ENCODE assay signal across 17 cellular contexts in genomic region chr10:43347997-43348396, GRCh38. TPM values are rescaled to one million over a fixed set of nuclear protein-coding genes. Genes with fewer than 3 reads are reported as not detected.
DNase-seq lines count a peak whose midpoint lies in the region; ATAC-seq, FAIRE-seq and TF ChIP-seq lines count a peak whose summit lies in the region.
"Had no signal": no experiment of that assay in that cellular context is flagged by ENCODE, and none has a peak within 500 bp of the region (broad histone marks: within the 10 kb centered on the region; RNA-seq: fewer than 3 reads in every experiment).

No MANE protein-coding gene starts in this region.

- no peak overlapping the region for H3K9ac ChIP-seq in keratinocyte (ENCODE audit: control insufficient read depth, extremely low read depth, insufficient read depth, low read length)

- H4K20me1 ChIP-seq in GM23338 (replicated peaks; ENCODE audit: insufficient read depth) (no peaks in the 10 kb centered on the region), keratinocyte (ENCODE audit: control insufficient read depth, extremely low read depth, insufficient read depth, low read length) (no peaks in the 10 kb centered on the region)

- TF ChIP-seq CTCF in GM23338 (conservative IDR thresholded peaks at IDR 0.05; ENCODE audit: low read depth in 2 of 2) = no peak
- TF ChIP-seq CTCF in RWPE1 (conservative IDR thresholded peaks at IDR 0.05; ENCODE audit: low read depth) = no peak
- no peak for TF ChIP-seq CTCF in keratinocyte (optimal IDR thresholded peaks at IDR 0.05 in 1 of 3, IDR thresholded peaks at IDR 0.05 in 1 of 3, conservative IDR thresholded peaks at IDR 0.05 in 1 of 3; ENCODE audit: extremely low read depth in 1 of 3, insufficient read depth in 2 of 3, low read length in 3 of 3)
- TF ChIP-seq CTCF in left ventricle myocardium inferior (IDR thresholded peaks at IDR 0.05; ENCODE audit: borderline replicate concordance) = no peak

- H3K9me3 ChIP-seq in CD4-positive, CD25-positive, alpha-beta regulatory T cell (ENCODE audit: control insufficient read depth in 2 of 2, low read length in 2 of 2) = no peaks in the 10 kb centered on the region
- H3K9me3 ChIP-seq in keratinocyte (ENCODE audit: control insufficient read depth, low read depth, low read length) (no peaks in the 10 kb centered on the region), left ventricle myocardium inferior (replicated peaks) (no peaks in the 10 kb centered on the region)

- no peaks in the 10 kb centered on the region for H3K36me3 ChIP-seq in CD4-positive, CD25-positive, alpha-beta regulatory T cell (ENCODE audit: control insufficient read depth, insufficient read depth, low read length)
- no peaks in the 10 kb centered on the region for H3K36me3 ChIP-seq in GM23338 (ENCODE audit: insufficient read depth)
- no peaks in the 10 kb centered on the region for H3K36me3 ChIP-seq in keratinocyte (ENCODE audit: control insufficient read depth in 2 of 2, extremely low read depth in 1 of 2, insufficient read depth in 2 of 2, low read length in 2 of 2)
- H3K36me3 ChIP-seq in left ventricle myocardium inferior = no peaks in the 10 kb centered on the region

- H3K4me1 ChIP-seq in CD4-positive, CD25-positive, alpha-beta regulatory T cell (ENCODE audit: control insufficient read depth, insufficient read depth, low read length, poor library complexity, severe bottlenecking) = peaks cover 15% of the 10 kb centered on the region
- peaks cover 3% of the 10 kb centered on the region; the same call in 1 of the 2 replicates for H3K4me1 ChIP-seq in GM23338 (ENCODE audit: insufficient read depth)
- peaks cover 20% of the 10 kb centered on the region for H3K4me1 ChIP-seq in keratinocyte (ENCODE audit: control insufficient read depth, extremely low read depth, insufficient read depth, low read length)
- H3K4me1 ChIP-seq in left ventricle myocardium inferior = peaks cover 9% of the 10 kb centered on the region

- peaks cover 5 to 22% (median 13%) of the 10 kb centered on the region in 4 donors for H3K4me1 Mint-ChIP-seq in CD4-positive, CD25-positive, alpha-beta regulatory T cell
- peaks cover 4% of the 10 kb centered on the region; the same call in 2 of the 3 replicates for H3K4me1 Mint-ChIP-seq in GM23338

- POLR2A ChIA-PET in RWPE1 (lab: Yijun Ruan, JAX; ENCODE audit: low non-redundant PET) = no interaction called here

- H3K4me2 ChIP-seq in GM23338 (no peak overlapping the region), keratinocyte (ENCODE audit: control insufficient read depth, extremely low read depth, insufficient read depth, low read depth, low read length) (peak overlapping the region; percentile 67)

- no peak overlapping the region for H3K4me3 ChIP-seq in CD4-positive, CD25-positive, alpha-beta regulatory T cell (ENCODE audit: low read depth, low read length)
- H3K4me3 ChIP-seq in GM23338 (no peak overlapping the region), keratinocyte (ENCODE audit: control insufficient read depth in 2 of 3, extremely low read depth in 1 of 3, insufficient read depth in 2 of 3, low read depth in 1 of 3, low read length in 3 of 3) (peak overlapping the region in 1 of 3 experiments; percentile 40), left ventricle myocardium inferior (no peak overlapping the region)

- no peak overlapping the region for H3K4me3 Mint-ChIP-seq in CD4-positive, CD25-positive, alpha-beta regulatory T cell
- H3K4me3 Mint-ChIP-seq in GM23338 = no peak overlapping the region
- H3K4me3 Mint-ChIP-seq: mesothelial cell of epicardium, WTC11 had no signal

- H2AFZ ChIP-seq in GM23338 (0 out of 2 replicates have a peak overlapping the region, but pooled peaks have one; percentile 0), keratinocyte (ENCODE audit: control insufficient read depth, low read length) (peak overlapping the region; percentile 83)

- ATAC-seq in CD4-positive, CD25-positive, alpha-beta regulatory T cell (ENCODE audit: low read depth in 2 of 2) = no peak
- peak; percentile 8; the same call in 1 of the 3 replicates for ATAC-seq in GM23338
- no peak for ATAC-seq in GM18520 (IDR thresholded peaks at IDR 0.05; ENCODE audit: unreplicated experiment)

- H3K9me3 Mint-ChIP-seq in CD4-positive, CD25-positive, alpha-beta regulatory T cell = peaks cover 0 to 3% (median 0%) of the 10 kb centered on the region in 7 donors
- no peaks in the 10 kb centered on the region for H3K9me3 Mint-ChIP-seq in GM23338
- H3K9me3 Mint-ChIP-seq: mesothelial cell of epicardium, WTC11 had no signal

- CTCF ChIA-PET in RWPE1 (lab: Yijun Ruan, JAX) = interaction anchor here (0.6 to 2.3 kb wide), 8 partner anchors 15 to 153 kb away, joined by 3 to 18 read pairs (median 4); no protein-coding TSS in a partner anchor

- intact Hi-C loops in left ventricle myocardium inferior (cut with micrococcal nuclease) = loop anchor here (10.0 kb wide), 1 partner anchor 53 kb away; no protein-coding TSS in a partner anchor

- no peaks in the 10 kb centered on the region for H3K9me1 ChIP-seq in keratinocyte (ENCODE audit: control insufficient read depth, extremely low read depth, insufficient read depth, low read length)

- no peaks in the 10 kb centered on the region for H3K79me2 ChIP-seq in GM23338 (replicated peaks; ENCODE audit: insufficient read depth)
- no peaks in the 10 kb centered on the region for H3K79me2 ChIP-seq in keratinocyte (ENCODE audit: control insufficient read depth, insufficient read depth, low read length)

- H3K9me2 ChIP-seq in GM23338 (ENCODE audit: insufficient read depth) = no peaks in the 10 kb centered on the region

- H3K27me3 Mint-ChIP-seq in CD4-positive, CD25-positive, alpha-beta regulatory T cell = peaks cover 21% of the 10 kb centered on the region
- H3K27me3 Mint-ChIP-seq in GM23338 (ENCODE audit: insufficient read depth, low read depth, poor library complexity) = peaks cover 2% of the 10 kb centered on the region

- no peaks in the 10 kb centered on the region for H3K36me3 Mint-ChIP-seq in CD4-positive, CD25-positive, alpha-beta regulatory T cell
- H3K36me3 Mint-ChIP-seq in GM23338 (ENCODE audit: low read depth) = no peaks in the 10 kb centered on the region
- H3K36me3 Mint-ChIP-seq: mesothelial cell of epicardium, WTC11 had no signal

- no peak for DNase-seq in CD4-positive, CD25-positive, alpha-beta regulatory T cell
- DNase-seq in GM23338 (ENCODE audit: low spot score) (no peak), RWPE1 (ENCODE audit: low spot score) (no peak), keratinocyte (ENCODE audit: low read depth, low spot score) (peak; percentile 81), NCI-H1930 (lab: John Stamatoyannopoulos, UW) (no peak), left ventricle myocardium inferior (no peak), SK-N-DZ (ENCODE audit: low spot score) (no peak)

- no peaks in the 10 kb centered on the region for H3K27me3 ChIP-seq in CD4-positive, CD25-positive, alpha-beta regulatory T cell (ENCODE audit: control insufficient read depth, insufficient read depth, low read length)
- H3K27me3 ChIP-seq in GM23338 (ENCODE audit: insufficient read depth) = no peaks in the 10 kb centered on the region
- H3K27me3 ChIP-seq in keratinocyte (ENCODE audit: control insufficient read depth, extremely low read depth, insufficient read depth, low read length) = no peaks in the 10 kb centered on the region
- H3K27me3 ChIP-seq in left ventricle myocardium inferior (ENCODE audit: low read depth) = peaks cover 31% of the 10 kb centered on the region

- peak overlapping the region in 2 of 3 donors; percentile 1 to 78 for H3K27ac Mint-ChIP-seq in CD4-positive, CD25-positive, alpha-beta regulatory T cell
- H3K27ac Mint-ChIP-seq in GM23338 = no peak overlapping the region
- H3K27ac Mint-ChIP-seq: mesothelial cell of epicardium had no signal

- FAIRE-seq in keratinocyte (lab: Jason Lieb, UNC) = peak; percentile 70

- dilution Hi-C loops in keratinocyte (cut with MboI; ENCODE audit: extremely low pct_ligation_motif_present, low sequenced_read_pairs) = no loop called here

- no peaks in the 10 kb centered on the region for H3F3A ChIP-seq in GM23338 (replicated peaks; ENCODE audit: low read depth)

- H3K27ac ChIP-seq in CD4-positive, CD25-positive, alpha-beta regulatory T cell (ENCODE audit: insufficient read depth, low read length, poor library complexity, severe bottlenecking) = no peak overlapping the region
- H3K27ac ChIP-seq in GM23338 (ENCODE audit: low read depth) = no peak overlapping the region
- 0 out of 2 replicates have a peak overlapping the region, but pooled peaks have one; percentile 12 for H3K27ac ChIP-seq in RWPE1
- H3K27ac ChIP-seq in keratinocyte (ENCODE audit: control insufficient read depth, insufficient read depth, low read length) = no peak overlapping the region
- H3K27ac ChIP-seq in left ventricle myocardium inferior (replicated peaks) = no peak overlapping the region

TF ChIP-seq in GM23338, 12 proteins besides CTCF, POLR2A, EP300 and RAD21 (continues in another document):
- TF ChIP-seq NANOG (IDR thresholded peaks at IDR 0.05; ENCODE audit: borderline replicate concordance) (no peak), ZNF114 (CRISPR knock-in tag; IDR thresholded peaks at IDR 0.05) (no peak), JUNB (IDR thresholded peaks at IDR 0.05; ENCODE audit: unreplicated experiment) (no peak)

RNA-seq across cellular contexts. Expression of gene FXYD4, which starts 23.4 kb away (rescaled TPM):
- total RNA-seq in CD4-positive, CD25-positive, alpha-beta regulatory T cell = not detected
- polyA plus RNA-seq in CD4-positive, CD25-positive, alpha-beta regulatory T cell = not detected
- total RNA-seq in GM23338 (2014; rRNA removed; shearing (Covaris generic)) = not detected in 2 replicates
- not detected in 2 replicates for polyA plus RNA-seq in GM23338 (2016; fragmentation: Nextera tagmentation; extraction: Ambion mirVana)
- not detected in 3 replicates for polyA plus RNA-seq in keratinocyte
- polyA plus RNA-seq in keratinocyte (2011; ENCODE audit: low read depth) = not detected
- polyA plus RNA-seq in keratinocyte (2011; cell fraction: cytosol; rRNA removed) = not detected in 2 replicates
- polyA plus RNA-seq in keratinocyte (2011; cell fraction: nucleus; rRNA removed) = not detected in 2 replicates
- not detected in 2 replicates for polyA plus RNA-seq in keratinocyte (2012; ENCODE audit: low replicate concordance)
- polyA minus RNA-seq in keratinocyte = not detected in 3 replicates
- not detected for polyA minus RNA-seq in keratinocyte (2011; cell fraction: cytosol; rRNA and poly(A)+ RNA removed)
- polyA minus RNA-seq in keratinocyte (2011; cell fraction: nucleus; rRNA and poly(A)+ RNA removed) = not detected in 2 replicates
- total RNA-seq in left ventricle myocardium inferior = not detected
- not detected in 2 replicates for polyA plus RNA-seq in SK-N-DZ (2014; cell fraction: cytosol; rRNA removed)
- not detected in 2 replicates for polyA plus RNA-seq in SK-N-DZ (2014; cell fraction: nucleus; rRNA removed)
- total RNA-seq: Calu3; dermis blood vessel endothelial cell; esophagus mucosa; mesothelial cell of epicardium; omental fat pad; sciatic nerve; subcutaneous adipose tissue; T-helper 1 cell treated with Interleukin-12 subunit alpha and Interleukin-12 subunit beta and Interleukin-4 antibody, amounts not matched to agents 30 ng/mL and 1 ng/mL, for 36 hours; WTC11 had no signal
